ENCODE assay signal across 13 cellular contexts in genomic region chr14:49939884-49940510, GRCh38. TPM values are rescaled to one million over a fixed set of nuclear protein-coding genes. Genes with fewer than 3 reads are reported as not detected.
A peak's percentile ranks its signal among the peaks of the same experiment; 100 is the strongest.
DNase-seq lines count a peak whose midpoint lies in the region; ATAC-seq and TF ChIP-seq lines count a peak whose summit lies in the region.
"Had no signal": no experiment of that assay in that cellular context is flagged by ENCODE, and none has a peak within 500 bp of the region (broad histone marks: within the 10 kb centered on the region; RNA-seq: fewer than 3 reads in every experiment).

No MANE protein-coding gene starts in this region.

- no peak overlapping the region for H3K4me3 Mint-ChIP-seq in activated CD4-positive, alpha-beta T cell treated with anti-CD3 and anti-CD28 coated beads for 36 hours
- peak overlapping the region; percentile 56 for H3K4me3 Mint-ChIP-seq in natural killer cell treated with Interleukin-12 subunit alpha and Interleukin-12 subunit beta and Interleukin-15 and Interleukin-18, amount 100 ng/mL, for 72 hours

- H4K20me1 ChIP-seq in OCI-LY1 (ENCODE audit: insufficient read depth, low read length) = no peaks in the 10 kb centered on the region

- no peaks in the 10 kb centered on the region for H3K9me2 ChIP-seq in OCI-LY1 (ENCODE audit: low read depth, low read length)

- DNase-seq in activated CD4-positive, alpha-beta T cell treated with anti-CD3 and anti-CD28 coated beads for 36 hours = no peak
- no peak for DNase-seq in activated CD4-positive, alpha-beta T cell treated with anti-CD3 and anti-CD28 coated beads for 48 hours
- DNase-seq in astrocyte of the hippocampus (ENCODE audit: low read depth, low spot score) = peak; percentile 71
- no peak for DNase-seq in natural killer cell treated with Interleukin-12 subunit alpha and Interleukin-12 subunit beta and Interleukin-15 and Interleukin-18, amount 100 ng/mL, for 72 hours (ENCODE audit: low spot score)
- DNase-seq in RPMI8226 = no peak
- DNase-seq in Right ventricle myocardium inferior (ENCODE audit: missing footprints) = no peak
- DNase-seq: activated CD4-positive, alpha-beta T cell treated with anti-CD3 and anti-CD28 coated beads, Interleukin-2, amount 50 U/mL, for 1 hour; DMS 273 treated with DMSO at 0.1 percent for 48 hours; mesendoderm; NCI-H2171 treated with DMSO at 0.1 percent for 48 hours had no signal

- H3K27ac Mint-ChIP-seq in activated CD4-positive, alpha-beta T cell treated with anti-CD3 and anti-CD28 coated beads for 36 hours = peak overlapping the region; percentile 62
- peak overlapping the region; percentile 85 to 98 for H3K27ac Mint-ChIP-seq in natural killer cell treated with Interleukin-12 subunit alpha and Interleukin-12 subunit beta and Interleukin-15 and Interleukin-18, amount 100 ng/mL, for 72 hours

- H3K9me3 ChIP-seq in OCI-LY1 (ENCODE audit: low read length) = peaks cover 13% of the 10 kb centered on the region; the same call in 1 of the 2 replicates
- H3K9me3 ChIP-seq: tibial artery had no signal

- H3F3A ChIP-seq in OCI-LY1 (ENCODE audit: insufficient read depth, low read length) = no peaks in the 10 kb centered on the region

- H3K36me3 Mint-ChIP-seq in activated CD4-positive, alpha-beta T cell treated with anti-CD3 and anti-CD28 coated beads for 36 hours (ENCODE audit: low read depth) = peaks cover 31% of the 10 kb centered on the region
- peaks cover 29% of the 10 kb centered on the region for H3K36me3 Mint-ChIP-seq in natural killer cell treated with Interleukin-12 subunit alpha and Interleukin-12 subunit beta and Interleukin-15 and Interleukin-18, amount 100 ng/mL, for 72 hours

- POLR2A ChIA-PET in activated CD4-positive, alpha-beta T cell treated with anti-CD3 and anti-CD28 coated beads for 36 hours (lab: Charles Lee) = interaction anchor here (0.6 kb wide), 1 partner anchor 62 kb away, joined by 4 read pairs; no protein-coding TSS in a partner anchor

- peaks cover 14% of the 10 kb centered on the region for H3K4me1 ChIP-seq in OCI-LY1 (ENCODE audit: insufficient read depth, low read length, severe bottlenecking)

- no peaks in the 10 kb centered on the region; the same call in 1 of the 2 replicates for H3K36me3 ChIP-seq in OCI-LY1 (ENCODE audit: insufficient read depth, low read length)
- H3K36me3 ChIP-seq: tibial artery had no signal

- H2AFZ ChIP-seq in OCI-LY1 (ENCODE audit: low read length) = 0 out of 2 replicates have a peak overlapping the region, but pooled peaks have one; percentile 21

- no peak overlapping the region for H3K9ac ChIP-seq in OCI-LY1 (ENCODE audit: low read length)

- no peak overlapping the region for H3K4me3 ChIP-seq in OCI-LY1 (ENCODE audit: low read depth, low read length, poor library complexity, severe bottlenecking)
- H3K4me3 ChIP-seq: tibial artery had no signal

- no peaks in the 10 kb centered on the region for H3K79me2 ChIP-seq in OCI-LY1 (ENCODE audit: insufficient read depth, low read length)

- H3K27ac ChIP-seq in OCI-LY1 (ENCODE audit: low read depth, low read length, poor library complexity, severe bottlenecking) = peak overlapping the region; percentile 23
- H3K27ac ChIP-seq: tibial artery had no signal

- CTCF ChIA-PET in activated CD4-positive, alpha-beta T cell treated with anti-CD3 and anti-CD28 coated beads for 36 hours (lab: Charles Lee) = interaction anchor here (0.6 to 2.5 kb wide), 9 partner anchors 9 to 300 kb away, joined by 3 to 8 read pairs (median 4); no protein-coding TSS in a partner anchor

- no peaks in the 10 kb centered on the region for H3K27me3 ChIP-seq in OCI-LY1 (ENCODE audit: insufficient read depth, low read length)
- H3K27me3 ChIP-seq: tibial artery had no signal

- intact Hi-C loops in activated CD4-positive, alpha-beta T cell treated with anti-CD3 and anti-CD28 coated beads for 36 hours (cut with DNase I, micrococcal nuclease) = no loop called here
- intact Hi-C loops in Right ventricle myocardium inferior (cut with DNase I) = no loop called here

- H3K4me2 ChIP-seq in OCI-LY1 (ENCODE audit: low read length) = no peak overlapping the region

- peaks cover 28% of the 10 kb centered on the region for H3K9me3 Mint-ChIP-seq in activated CD4-positive, alpha-beta T cell treated with anti-CD3 and anti-CD28 coated beads for 36 hours (ENCODE audit: low read depth)
- peaks cover 7% of the 10 kb centered on the region for H3K9me3 Mint-ChIP-seq in natural killer cell treated with Interleukin-12 subunit alpha and Interleukin-12 subunit beta and Interleukin-15 and Interleukin-18, amount 100 ng/mL, for 72 hours

- peaks cover 38% of the 10 kb centered on the region for H3K4me1 Mint-ChIP-seq in activated CD4-positive, alpha-beta T cell treated with anti-CD3 and anti-CD28 coated beads for 36 hours
- peaks cover 33 to 39% of the 10 kb centered on the region in 2 donors for H3K4me1 Mint-ChIP-seq in natural killer cell treated with Interleukin-12 subunit alpha and Interleukin-12 subunit beta and Interleukin-15 and Interleukin-18, amount 100 ng/mL, for 72 hours (ENCODE audit: low read depth in 2 of 2)

- no peaks in the 10 kb centered on the region for H3K27me3 Mint-ChIP-seq in activated CD4-positive, alpha-beta T cell treated with anti-CD3 and anti-CD28 coated beads for 36 hours
- H3K27me3 Mint-ChIP-seq in natural killer cell treated with Interleukin-12 subunit alpha and Interleukin-12 subunit beta and Interleukin-15 and Interleukin-18, amount 100 ng/mL, for 72 hours = no peaks in the 10 kb centered on the region

- TF ChIP-seq CTCF in OCI-LY1 (IDR thresholded peaks at IDR 0.05; ENCODE audit: low read length) = no peak

- ATAC-seq in activated CD4-positive, alpha-beta T cell treated with anti-CD3 and anti-CD28 coated beads for 36 hours = no peak
- no peak for ATAC-seq in natural killer cell treated with Interleukin-12 subunit alpha and Interleukin-12 subunit beta and Interleukin-15 and Interleukin-18, amount 100 ng/mL, for 72 hours
- ATAC-seq in HG03025 (IDR thresholded peaks at IDR 0.05; ENCODE audit: low FRiP score, unreplicated experiment) (no peak), Right ventricle myocardium inferior (no peak)

RNA-seq across cellular contexts. Expression of gene ARF6, which starts 47.1 kb away (rescaled TPM):
- total RNA-seq in activated CD4-positive, alpha-beta T cell treated with anti-CD3 and anti-CD28 coated beads for 36 hours = 100 to 1,000 TPM; 172 to 181 TPM
- 100 to 1,000 TPM; 147 to 175 TPM for total RNA-seq in natural killer cell treated with Interleukin-12 subunit alpha and Interleukin-12 subunit beta and Interleukin-15 and Interleukin-18, amount 100 ng/mL, for 72 hours
- 25.1 TPM for total RNA-seq in Right ventricle myocardium inferior
